ENCODE assay signal across 19 cellular contexts in the genomic region with DNA sequence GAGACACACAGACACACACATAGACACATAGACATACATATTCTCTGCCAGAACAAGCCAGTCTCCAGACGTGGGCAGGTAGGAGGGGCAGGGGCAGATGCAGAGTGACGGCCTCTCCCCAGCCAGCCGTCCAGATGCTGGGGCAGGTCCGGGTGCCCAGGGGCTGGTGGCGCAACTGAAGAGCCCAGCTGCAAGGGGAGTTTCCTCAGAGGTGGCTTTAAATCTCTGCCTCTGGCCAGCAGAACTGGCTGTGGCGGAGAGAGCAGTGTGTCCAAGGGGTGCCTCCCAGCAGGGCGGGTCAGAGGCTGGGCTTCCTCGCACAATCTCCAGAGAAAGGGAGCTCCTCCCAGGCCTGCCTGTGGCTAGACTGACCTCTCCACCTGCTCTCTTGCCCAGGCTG. TPM values are rescaled to one million over a fixed set of nuclear protein-coding genes. Genes with fewer than 3 reads are reported as not detected.
A peak's percentile ranks its signal among the peaks of the same experiment; 100 is the strongest.
DNase-seq lines count a peak whose midpoint lies in the region; ATAC-seq lines count a peak whose summit lies in the region.
"Had no signal": no experiment of that assay in that cellular context is flagged by ENCODE, and none has a peak within 500 bp of the region (broad histone marks: within the 10 kb centered on the region; RNA-seq: fewer than 3 reads in every experiment).

No MANE protein-coding gene starts in this region.

- H3K4ac ChIP-seq in mesenchymal stem cell (ENCODE audit: low read depth in 1 of 2, low read length in 2 of 2): no peak overlapping the region

- H3K18ac ChIP-seq in mesenchymal stem cell (ENCODE audit: low read depth in 1 of 2, low read length in 2 of 2): no peak overlapping the region

- H2AK5ac ChIP-seq in mesenchymal stem cell (ENCODE audit: low read length, severe bottlenecking): no peak overlapping the region

- H3K27me3 ChIP-seq in mesenchymal stem cell (ENCODE audit: control insufficient read depth in 1 of 2, insufficient read depth in 1 of 2, low read length in 2 of 2): peaks cover 5 to 27% of the 10 kb centered on the region in 2 experiments

- peaks cover 3% of the 10 kb centered on the region for H3K4me1 ChIP-seq in mesenchymal stem cell (ENCODE audit: control insufficient read depth, insufficient read depth, low read depth, low read length)
- H3K4me1 ChIP-seq: gastrocnemius medialis, sigmoid colon had no signal

- H3K9me3 Mint-ChIP-seq in stimulated activated naive B cell treated with anti-CD40 and anti-IgM and Interleukin-4, amounts not matched to agents 10 μg/mL and 1 μg/mL and 100 μg/mL, for 72 hours: no peaks in the 10 kb centered on the region
- H3K9me3 Mint-ChIP-seq in activated T-helper 2 cell treated with anti-CD3 and anti-CD28 coated beads, Interferon-gamma antibody, Interleukin-2, Interleukin-4, amounts not matched to agents 10 μg/mL and 5 μg/mL and 100 μg/mL, durations not matched to agents 14 hours and 24 hours and 36 hours: no peaks in the 10 kb centered on the region
- no peaks in the 10 kb centered on the region for H3K9me3 Mint-ChIP-seq in activated naive CD4-positive, alpha-beta T cell treated with anti-CD3 and anti-CD28 coated beads, Interleukin-2, amount 10 ng/mL, durations not matched to agents 7 days and 5 days
- H3K9me3 Mint-ChIP-seq: activated CD4-positive, alpha-beta T cell treated with anti-CD3 and anti-CD28 coated beads, Interleukin-2, amount 10 ng/mL, durations not matched to agents 7 days and 5 days; natural killer cell treated with Interleukin-12 subunit alpha and Interleukin-12 subunit beta and Interleukin-15 and Interleukin-18, amount 100 ng/mL, for 72 hours had no signal

- peaks cover 0 to 2% of the 10 kb centered on the region in 2 experiments for H3K36me3 ChIP-seq in mesenchymal stem cell (ENCODE audit: control insufficient read depth in 1 of 2, insufficient read depth in 2 of 2, low read depth in 1 of 2, low read length in 2 of 2)
- H3K36me3 ChIP-seq: gastrocnemius medialis, sigmoid colon had no signal

- no peak overlapping the region for H3K27ac ChIP-seq in mesenchymal stem cell (ENCODE audit: low read length, poor library complexity, severe bottlenecking)
- H3K27ac ChIP-seq: gastrocnemius medialis, sigmoid colon had no signal

- peak overlapping the region in 1 of 2 experiments; percentile 18 for H3K23ac ChIP-seq in mesenchymal stem cell (ENCODE audit: low read length in 2 of 2)

- H2AFZ ChIP-seq in mesenchymal stem cell (ENCODE audit: low read depth, low read length): no peak overlapping the region

- peaks cover 0 to 5% of the 10 kb centered on the region in 2 donors for H3K27me3 Mint-ChIP-seq in stimulated activated naive B cell treated with anti-CD40 and anti-IgM and Interleukin-4, amounts not matched to agents 10 μg/mL and 1 μg/mL and 100 μg/mL, for 72 hours
- no peaks in the 10 kb centered on the region for H3K27me3 Mint-ChIP-seq in activated T-helper 2 cell treated with anti-CD3 and anti-CD28 coated beads, Interferon-gamma antibody, Interleukin-2, Interleukin-4, amounts not matched to agents 10 μg/mL and 5 μg/mL and 100 μg/mL, durations not matched to agents 14 hours and 24 hours and 36 hours (ENCODE audit: low read depth)
- peaks cover 10% of the 10 kb centered on the region for H3K27me3 Mint-ChIP-seq in activated naive CD4-positive, alpha-beta T cell treated with anti-CD3 and anti-CD28 coated beads, Interleukin-2, amount 10 ng/mL, durations not matched to agents 7 days and 5 days
- H3K27me3 Mint-ChIP-seq: activated CD4-positive, alpha-beta T cell treated with anti-CD3 and anti-CD28 coated beads, Interleukin-2, amount 10 ng/mL, durations not matched to agents 7 days and 5 days; natural killer cell treated with Interleukin-12 subunit alpha and Interleukin-12 subunit beta and Interleukin-15 and Interleukin-18, amount 100 ng/mL, for 72 hours had no signal

- no peak overlapping the region for H2BK120ac ChIP-seq in mesenchymal stem cell (ENCODE audit: low read depth, low read length)

- ATAC-seq in stimulated activated naive B cell treated with anti-CD40 and anti-IgM and Interleukin-4, amounts not matched to agents 10 μg/mL and 1 μg/mL and 100 μg/mL, for 72 hours (replicated peaks): no peak
- ATAC-seq: gastrocnemius medialis had no signal

- H2BK5ac ChIP-seq in mesenchymal stem cell (ENCODE audit: low read depth, low read length, poor library complexity, severe bottlenecking): no peak overlapping the region

- intact Hi-C loops in activated T-helper 2 cell treated with anti-CD3 and anti-CD28 coated beads, Interferon-gamma antibody, Interleukin-2, Interleukin-4, amounts not matched to agents 10 μg/mL and 5 μg/mL and 100 μg/mL, durations not matched to agents 14 hours and 24 hours and 36 hours (cut with micrococcal nuclease): no loop called here

- no peak overlapping the region for H3K4me3 ChIP-seq in mesenchymal stem cell (ENCODE audit: insufficient read depth in 1 of 2, low read depth in 1 of 2, low read length in 2 of 2)
- H3K4me3 ChIP-seq: gastrocnemius medialis, sigmoid colon had no signal

- no peak overlapping the region for H3K14ac ChIP-seq in mesenchymal stem cell (ENCODE audit: low read length in 2 of 2)

- H3K4me1 Mint-ChIP-seq in stimulated activated naive B cell treated with anti-CD40 and anti-IgM and Interleukin-4, amounts not matched to agents 10 μg/mL and 1 μg/mL and 100 μg/mL, for 72 hours: no peaks in the 10 kb centered on the region
- no peaks in the 10 kb centered on the region for H3K4me1 Mint-ChIP-seq in activated T-helper 2 cell treated with anti-CD3 and anti-CD28 coated beads, Interferon-gamma antibody, Interleukin-2, Interleukin-4, amounts not matched to agents 10 μg/mL and 5 μg/mL and 100 μg/mL, durations not matched to agents 14 hours and 24 hours and 36 hours (ENCODE audit: low read depth)
- no peaks in the 10 kb centered on the region for H3K4me1 Mint-ChIP-seq in activated naive CD4-positive, alpha-beta T cell treated with anti-CD3 and anti-CD28 coated beads, Interleukin-2, amount 10 ng/mL, durations not matched to agents 7 days and 5 days
- H3K4me1 Mint-ChIP-seq: activated CD4-positive, alpha-beta T cell treated with anti-CD3 and anti-CD28 coated beads, Interleukin-2, amount 10 ng/mL, durations not matched to agents 7 days and 5 days had no signal

- WGBS in mesenchymal stem cell: 48% methylated on average over 8 of the region's 8 CpGs

- H3K9ac ChIP-seq in mesenchymal stem cell (ENCODE audit: low read length): no peak overlapping the region

- no peak overlapping the region for H3K4me2 ChIP-seq in mesenchymal stem cell (ENCODE audit: low read length, poor library complexity, severe bottlenecking)

- DNase-seq in CD1c-positive myeloid dendritic cell (ENCODE audit: extremely low spot score) (peak; percentile 18), LHCN-M2 (ENCODE audit: low read depth) (peak; percentile 19), amniotic epithelial cell (ENCODE audit: low read depth) (peak; percentile 33), mesenchymal stem cell (peak; percentile 37), HEK293T (ENCODE audit: extremely low spot score) (no peak)
- no peak for DNase-seq in stimulated activated naive B cell treated with anti-CD40 and anti-IgM and Interleukin-4, amounts not matched to agents 10 μg/mL and 1 μg/mL and 100 μg/mL, for 72 hours
- DNase-seq in activated T-helper 2 cell treated with anti-CD3 and anti-CD28 coated beads, Interferon-gamma antibody, Interleukin-2, Interleukin-4, amounts not matched to agents 10 μg/mL and 5 μg/mL and 100 μg/mL, durations not matched to agents 14 hours and 24 hours and 36 hours (ENCODE audit: low spot score): no peak
- no peak for DNase-seq in activated naive CD4-positive, alpha-beta T cell treated with anti-CD3 and anti-CD28 coated beads, Interleukin-2, amount 10 ng/mL, durations not matched to agents 7 days and 5 days
- DNase-seq: activated CD4-positive, alpha-beta T cell treated with anti-CD3 and anti-CD28 coated beads, Interleukin-2, amount 10 ng/mL, durations not matched to agents 7 days and 5 days; C1 segment of cervical spinal cord; gastrocnemius medialis; GDM1; HFFc6; NCI-H1417 treated with DMSO at 0.1 percent for 48 hours; NCI-H82; sigmoid colon had no signal

- H4K8ac ChIP-seq in mesenchymal stem cell (ENCODE audit: low read length): no peak overlapping the region

- POLR2A ChIA-PET in HEK293T (lab: Yijun Ruan, JAX): interaction anchor here (0.8 to 0.9 kb wide), 2 partner anchors 59 to 143 kb away, joined by 3 to 4 read pairs; no protein-coding TSS in a partner anchor

- no peaks in the 10 kb centered on the region for H3K36me3 Mint-ChIP-seq in stimulated activated naive B cell treated with anti-CD40 and anti-IgM and Interleukin-4, amounts not matched to agents 10 μg/mL and 1 μg/mL and 100 μg/mL, for 72 hours
- no peaks in the 10 kb centered on the region for H3K36me3 Mint-ChIP-seq in activated T-helper 2 cell treated with anti-CD3 and anti-CD28 coated beads, Interferon-gamma antibody, Interleukin-2, Interleukin-4, amounts not matched to agents 10 μg/mL and 5 μg/mL and 100 μg/mL, durations not matched to agents 14 hours and 24 hours and 36 hours (ENCODE audit: low read depth)
- H3K36me3 Mint-ChIP-seq in activated naive CD4-positive, alpha-beta T cell treated with anti-CD3 and anti-CD28 coated beads, Interleukin-2, amount 10 ng/mL, durations not matched to agents 7 days and 5 days: no peaks in the 10 kb centered on the region
- H3K36me3 Mint-ChIP-seq: natural killer cell treated with Interleukin-12 subunit alpha and Interleukin-12 subunit beta and Interleukin-15 and Interleukin-18, amount 100 ng/mL, for 72 hours had no signal

- H2BK12ac ChIP-seq in mesenchymal stem cell (ENCODE audit: low read length in 2 of 2): no peak overlapping the region

- CTCF ChIA-PET in HEK293T (lab: Yijun Ruan, JAX): no interaction called here
- CTCF ChIA-PET in activated naive CD4-positive, alpha-beta T cell treated with anti-CD3 and anti-CD28 coated beads, Interleukin-2, amount 10 ng/mL, durations not matched to agents 7 days and 5 days (lab: Charles Lee): no interaction called here

- H4K91ac ChIP-seq in mesenchymal stem cell (ENCODE audit: low read length): no peak overlapping the region

- H3K9me3 ChIP-seq in mesenchymal stem cell (ENCODE audit: control insufficient read depth, low read length): no peaks in the 10 kb centered on the region
- H3K9me3 ChIP-seq: gastrocnemius medialis, sigmoid colon had no signal

- no peak overlapping the region for H3K4me3 Mint-ChIP-seq in stimulated activated naive B cell treated with anti-CD40 and anti-IgM and Interleukin-4, amounts not matched to agents 10 μg/mL and 1 μg/mL and 100 μg/mL, for 72 hours
- no peak overlapping the region for H3K4me3 Mint-ChIP-seq in activated T-helper 2 cell treated with anti-CD3 and anti-CD28 coated beads, Interferon-gamma antibody, Interleukin-2, Interleukin-4, amounts not matched to agents 10 μg/mL and 5 μg/mL and 100 μg/mL, durations not matched to agents 14 hours and 24 hours and 36 hours (ENCODE audit: low read depth)
- no peak overlapping the region for H3K4me3 Mint-ChIP-seq in activated naive CD4-positive, alpha-beta T cell treated with anti-CD3 and anti-CD28 coated beads, Interleukin-2, amount 10 ng/mL, durations not matched to agents 7 days and 5 days
- H3K4me3 Mint-ChIP-seq: activated CD4-positive, alpha-beta T cell treated with anti-CD3 and anti-CD28 coated beads, Interleukin-2, amount 10 ng/mL, durations not matched to agents 7 days and 5 days; HFFc6; natural killer cell treated with Interleukin-12 subunit alpha and Interleukin-12 subunit beta and Interleukin-15 and Interleukin-18, amount 100 ng/mL, for 72 hours had no signal

- no peaks in the 10 kb centered on the region for H3K79me1 ChIP-seq in mesenchymal stem cell (replicated peaks; ENCODE audit: low read length, poor library complexity, severe bottlenecking)

- H2BK15ac ChIP-seq in mesenchymal stem cell (ENCODE audit: low read depth, poor library complexity, severe bottlenecking): no peak overlapping the region

- no peak overlapping the region for H3K27ac Mint-ChIP-seq in stimulated activated naive B cell treated with anti-CD40 and anti-IgM and Interleukin-4, amounts not matched to agents 10 μg/mL and 1 μg/mL and 100 μg/mL, for 72 hours
- no peak overlapping the region for H3K27ac Mint-ChIP-seq in activated T-helper 2 cell treated with anti-CD3 and anti-CD28 coated beads, Interferon-gamma antibody, Interleukin-2, Interleukin-4, amounts not matched to agents 10 μg/mL and 5 μg/mL and 100 μg/mL, durations not matched to agents 14 hours and 24 hours and 36 hours
- H3K27ac Mint-ChIP-seq in activated naive CD4-positive, alpha-beta T cell treated with anti-CD3 and anti-CD28 coated beads, Interleukin-2, amount 10 ng/mL, durations not matched to agents 7 days and 5 days: no peak overlapping the region
- H3K27ac Mint-ChIP-seq: activated CD4-positive, alpha-beta T cell treated with anti-CD3 and anti-CD28 coated beads, Interleukin-2, amount 10 ng/mL, durations not matched to agents 7 days and 5 days; HFFc6; natural killer cell treated with Interleukin-12 subunit alpha and Interleukin-12 subunit beta and Interleukin-15 and Interleukin-18, amount 100 ng/mL, for 72 hours had no signal

RNA-seq across cellular contexts. Expression of a gene that starts 9.4 kb away (rescaled TPM):
- total RNA-seq in LHCN-M2 (2014; rRNA removed): not detected in 2 replicates
- not detected for polyA plus RNA-seq in LHCN-M2 (2012)
- polyA plus RNA-seq in mesenchymal stem cell (2013, experiment 1 of 2): not detected
- polyA plus RNA-seq in mesenchymal stem cell (2013, experiment 2 of 2): 0.03 TPM
- not detected in 2 replicates for total RNA-seq in activated T-helper 2 cell treated with anti-CD3 and anti-CD28 coated beads, Interferon-gamma antibody, Interleukin-2, Interleukin-4, amounts not matched to agents 10 μg/mL and 5 μg/mL and 100 μg/mL, durations not matched to agents 14 hours and 24 hours and 36 hours
- total RNA-seq: activated CD4-positive, alpha-beta T cell treated with anti-CD3 and anti-CD28 coated beads, Interleukin-2, amount 10 ng/mL, durations not matched to agents 7 days and 5 days; astrocyte; HFFc6; natural killer cell treated with Interleukin-12 subunit alpha and Interleukin-12 subunit beta and Interleukin-15 and Interleukin-18, amount 100 ng/mL, for 72 hours had no signal
- polyA plus RNA-seq: keratinocyte had no signal

RNA-seq across cellular contexts. Expression of a gene that starts 38.6 kb away (rescaled TPM):
- total RNA-seq in LHCN-M2 (2014; rRNA removed): 106 TPM in 2 replicates
- 141 TPM for polyA plus RNA-seq in LHCN-M2 (2012)
- 134 TPM for polyA plus RNA-seq in mesenchymal stem cell (2013, experiment 1 of 2)
- polyA plus RNA-seq in mesenchymal stem cell (2013, experiment 2 of 2): 132 TPM
- total RNA-seq in activated T-helper 2 cell treated with anti-CD3 and anti-CD28 coated beads, Interferon-gamma antibody, Interleukin-2, Interleukin-4, amounts not matched to agents 10 μg/mL and 5 μg/mL and 100 μg/mL, durations not matched to agents 14 hours and 24 hours and 36 hours: 42.5 and 42.9 TPM in 2 replicates

RNA-seq across cellular contexts. Expression of a gene that starts 40.3 kb away (rescaled TPM):
- 1.0 TPM in 1 of 2 replicates, not detected in the other for total RNA-seq in LHCN-M2 (2014; rRNA removed)
- 0.07 TPM for polyA plus RNA-seq in LHCN-M2 (2012)
- 0.11 TPM for polyA plus RNA-seq in mesenchymal stem cell (2013, experiment 1 of 2)
- 0.12 TPM for polyA plus RNA-seq in mesenchymal stem cell (2013, experiment 2 of 2)
- not detected in 2 replicates for total RNA-seq in activated T-helper 2 cell treated with anti-CD3 and anti-CD28 coated beads, Interferon-gamma antibody, Interleukin-2, Interleukin-4, amounts not matched to agents 10 μg/mL and 5 μg/mL and 100 μg/mL, durations not matched to agents 14 hours and 24 hours and 36 hours
- total RNA-seq: activated CD4-positive, alpha-beta T cell treated with anti-CD3 and anti-CD28 coated beads, Interleukin-2, amount 10 ng/mL, durations not matched to agents 7 days and 5 days; astrocyte; HFFc6; natural killer cell treated with Interleukin-12 subunit alpha and Interleukin-12 subunit beta and Interleukin-15 and Interleukin-18, amount 100 ng/mL, for 72 hours; sigmoid colon had no signal

Comparison
In these comparisons a context has a peak if more than half of its experiments do, and no peak if none do; other contexts are left out.
1. DNase-seq: peak in CD1c-positive myeloid dendritic cell (single experiment), LHCN-M2 (single experiment), amniotic epithelial cell (single experiment) and mesenchymal stem cell (single experiment); none in stimulated activated naive B cell treated with anti-CD40 and anti-IgM and Interleukin-4, amounts not matched to agents 10 μg/mL and 1 μg/mL and 100 μg/mL, for 72 hours (single experiment), HEK293T (single experiment), activated T-helper 2 cell treated with anti-CD3 and anti-CD28 coated beads, Interferon-gamma antibody, Interleukin-2, Interleukin-4, amounts not matched to agents 10 μg/mL and 5 μg/mL and 100 μg/mL, durations not matched to agents 14 hours and 24 hours and 36 hours (single experiment) and activated naive CD4-positive, alpha-beta T cell treated with anti-CD3 and anti-CD28 coated beads, Interleukin-2, amount 10 ng/mL, durations not matched to agents 7 days and 5 days (single experiment).